19 cellular contexts compared by ENCODE assay signal in the genomic region with DNA sequence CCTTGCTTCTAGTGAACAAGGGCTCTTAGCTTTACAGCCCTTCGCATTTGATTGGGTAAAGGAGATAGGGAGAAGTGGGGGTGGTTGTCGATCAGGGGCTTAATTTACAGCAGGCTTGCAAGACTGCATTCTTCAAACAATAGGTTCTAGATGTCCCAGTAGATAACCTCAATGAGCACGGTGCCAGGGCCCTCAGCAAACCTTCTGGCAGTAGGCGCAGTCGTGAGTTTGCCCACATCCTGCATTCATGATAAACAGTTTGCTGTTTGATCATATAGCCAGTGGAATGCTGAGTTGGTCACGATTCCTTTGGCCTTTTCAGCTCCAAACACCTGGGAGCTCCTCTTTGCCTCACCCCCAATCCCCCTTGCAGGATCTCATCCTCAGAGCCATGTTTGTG. TPM values are rescaled to one million over a fixed set of nuclear protein-coding genes. Genes with fewer than 3 reads are reported as not detected.
DNase-seq lines count a peak whose midpoint lies in the region; ATAC-seq and TF ChIP-seq lines count a peak whose summit lies in the region.
"Had no signal": no experiment of that assay in that cellular context is flagged by ENCODE, and none has a peak within 500 bp of the region (broad histone marks: within the 10 kb centered on the region; RNA-seq: fewer than 3 reads in every experiment).

No MANE protein-coding gene starts in this region.

- H3K9me3 ChIP-seq in CD8-positive, alpha-beta T cell (ENCODE audit: low read length), result peaks cover 3% of the 10 kb centered on the region
- H3K9me3 ChIP-seq: esophagus muscularis mucosa had no signal

- peak overlapping the region; percentile 39 for H3K4ac ChIP-seq in mesendoderm (ENCODE audit: low read depth, low read length)

- H3K4me3 ChIP-seq in CD8-positive, alpha-beta T cell (ENCODE audit: low read depth, low read length), result no peak overlapping the region
- no peak overlapping the region for H3K4me3 ChIP-seq in mesendoderm (ENCODE audit: low read length)
- H3K4me3 ChIP-seq: breast epithelium, dorsolateral prefrontal cortex, esophagus muscularis mucosa had no signal

- peaks cover 6% of the 10 kb centered on the region for H3K9me3 Mint-ChIP-seq in CD8-positive, alpha-beta T cell
- H3K9me3 Mint-ChIP-seq in activated CD4-positive, alpha-beta memory T cell treated with anti-CD3 and anti-CD28 coated beads for 36 hours, result peaks cover 16% of the 10 kb centered on the region

- H3K27me3 Mint-ChIP-seq in CD8-positive, alpha-beta T cell (ENCODE audit: low read depth), result no peaks in the 10 kb centered on the region
- no peaks in the 10 kb centered on the region for H3K27me3 Mint-ChIP-seq in activated CD4-positive, alpha-beta memory T cell treated with anti-CD3 and anti-CD28 coated beads for 36 hours
- H3K27me3 Mint-ChIP-seq: naive B cell had no signal

- peak overlapping the region; percentile 47 for H2BK120ac ChIP-seq in mesendoderm (ENCODE audit: low read depth, low read length)

- H3K36me3 Mint-ChIP-seq in CD8-positive, alpha-beta T cell, result no peaks in the 10 kb centered on the region
- peaks cover 8% of the 10 kb centered on the region for H3K36me3 Mint-ChIP-seq in activated CD4-positive, alpha-beta memory T cell treated with anti-CD3 and anti-CD28 coated beads for 36 hours

- H3K4me1 Mint-ChIP-seq in CD8-positive, alpha-beta T cell (ENCODE audit: low read depth), result peaks cover 28% of the 10 kb centered on the region
- peaks cover 42% of the 10 kb centered on the region for H3K4me1 Mint-ChIP-seq in activated CD4-positive, alpha-beta memory T cell treated with anti-CD3 and anti-CD28 coated beads for 36 hours (ENCODE audit: low read depth)

- POLR2A ChIA-PET in CD8-positive, alpha-beta T cell (lab: Charles Lee), result interaction anchor here (1.4 kb wide), 1 partner anchor 10 kb away, joined by 5 read pairs; no protein-coding TSS in a partner anchor
- POLR2A ChIA-PET in activated CD4-positive, alpha-beta memory T cell treated with anti-CD3 and anti-CD28 coated beads for 36 hours (lab: Charles Lee), result interaction anchor here (1.3 kb wide), 1 partner anchor 10 kb away, joined by 7 read pairs; no protein-coding TSS in a partner anchor

- peak; percentile 55 for DNase-seq in activated CD8-positive, alpha-beta memory T cell treated with anti-CD3 and anti-CD28 coated beads for 24 hours
- no peak for DNase-seq in activated CD8-positive, alpha-beta memory T cell treated with anti-CD3 and anti-CD28 coated beads, Interleukin-2, amount 50 U/mL, for 4 hours
- DNase-seq in CD8-positive, alpha-beta T cell, result peak in 1 of 7 experiments; percentile 5
- peak; percentile 19 for DNase-seq in activated CD4-positive, alpha-beta memory T cell treated with anti-CD3 and anti-CD28 coated beads for 36 hours
- DNase-seq in mesendoderm (peak; percentile 72), mucosa of gallbladder (ENCODE audit: low spot score) (no peak), HuH-7 (ENCODE audit: low spot score) (no peak)
- DNase-seq: naive B cell, NCI-H1105 treated with DMSO at 0.1 percent for 48 hours, NCI-H2171 treated with DMSO at 0.1 percent for 48 hours, NCI-H82 had no signal

- no peaks in the 10 kb centered on the region for H3K79me2 ChIP-seq in mesendoderm (ENCODE audit: control insufficient read depth, insufficient read depth, low read length)

- no peak overlapping the region for H3K27ac ChIP-seq in CD8-positive, alpha-beta T cell (ENCODE audit: low read depth, low read length)
- no peak overlapping the region for H3K27ac ChIP-seq in mesendoderm (ENCODE audit: low read depth, low read length)
- H3K27ac ChIP-seq: breast epithelium, esophagus muscularis mucosa, KMS-11 had no signal

- no peak overlapping the region for H4K8ac ChIP-seq in mesendoderm (ENCODE audit: low read depth, low read length)

- H3K56ac ChIP-seq in mesendoderm (ENCODE audit: low read length), result peak overlapping the region; percentile 89

- no peak overlapping the region for H3K4me2 ChIP-seq in mesendoderm (ENCODE audit: low read length)
- H3K4me2 ChIP-seq: KMS-11 had no signal

- no peaks in the 10 kb centered on the region for H3K79me1 ChIP-seq in mesendoderm (ENCODE audit: low read length)

- peak overlapping the region; percentile 77 for H3K27ac Mint-ChIP-seq in CD8-positive, alpha-beta T cell
- H3K27ac Mint-ChIP-seq in activated CD4-positive, alpha-beta memory T cell treated with anti-CD3 and anti-CD28 coated beads for 36 hours, result peak overlapping the region; percentile 18

- peak overlapping the region; percentile 77 for H3K18ac ChIP-seq in mesendoderm (ENCODE audit: low read length)

- ATAC-seq in CD8-positive, alpha-beta T cell, result no peak
- ATAC-seq in HG02981 (IDR thresholded peaks at IDR 0.05; ENCODE audit: unreplicated experiment), result no peak

- CTCF ChIA-PET in CD8-positive, alpha-beta T cell (lab: Charles Lee), result interaction anchor here (1.0 to 2.0 kb wide), 4 partner anchors 9 to 32 kb away, joined by 3 to 9 read pairs (median 3); no protein-coding TSS in a partner anchor
- CTCF ChIA-PET in activated CD4-positive, alpha-beta memory T cell treated with anti-CD3 and anti-CD28 coated beads for 36 hours (lab: Charles Lee), result interaction anchor here (1.0 to 1.2 kb wide), 2 partner anchors 21 to 31 kb away, joined by 3 read pairs; no protein-coding TSS in a partner anchor

- peak overlapping the region; percentile 100 for H2BK5ac ChIP-seq in mesendoderm (ENCODE audit: low read length)

- no peak overlapping the region for H3K4me3 Mint-ChIP-seq in CD8-positive, alpha-beta T cell
- H3K4me3 Mint-ChIP-seq in activated CD4-positive, alpha-beta memory T cell treated with anti-CD3 and anti-CD28 coated beads for 36 hours, result no peak overlapping the region

- no CpG with 5 or more reads among the region's 6 CpGs for WGBS in mesendoderm (ENCODE audit: extremely low coverage, insufficient coverage, low lambda C conversion rate)

- no peak overlapping the region for H3K23ac ChIP-seq in mesendoderm (ENCODE audit: low read length)

- H3K4me1 ChIP-seq in CD8-positive, alpha-beta T cell (ENCODE audit: insufficient read depth, low read length), result peaks cover 46% of the 10 kb centered on the region
- H3K4me1 ChIP-seq in mesendoderm (ENCODE audit: control insufficient read depth, low read depth, low read length), result peaks cover 26% of the 10 kb centered on the region
- H3K4me1 ChIP-seq: breast epithelium had no signal

- no peak overlapping the region for H4K5ac ChIP-seq in mesendoderm (ENCODE audit: low read length)

- H2BK15ac ChIP-seq in mesendoderm (replicated peaks; ENCODE audit: low read depth), result no peak overlapping the region

- no peaks in the 10 kb centered on the region for H3K27me3 ChIP-seq in CD8-positive, alpha-beta T cell (ENCODE audit: insufficient read depth, low read length)
- H3K27me3 ChIP-seq in mesendoderm (ENCODE audit: insufficient read depth, low read length, poor library complexity), result no peaks in the 10 kb centered on the region
- H3K27me3 ChIP-seq: breast epithelium, dorsolateral prefrontal cortex had no signal

- no peak for TF ChIP-seq CTCF in CD8-positive, alpha-beta T cell (IDR thresholded peaks at IDR 0.05)

- H3K9ac ChIP-seq in mesendoderm (ENCODE audit: low read length), result no peak overlapping the region
- H3K9ac ChIP-seq: KMS-11 had no signal

- H2AK5ac ChIP-seq in mesendoderm (ENCODE audit: low read length), result peak overlapping the region; percentile 7

- intact Hi-C loops in CD8-positive, alpha-beta T cell (cut with DNase I, micrococcal nuclease), result loop anchor here in 1 of 2 experiments (10.0 kb wide), 1 partner anchor 392 kb away; a partner anchor contains a TSS
- intact Hi-C loops in activated CD4-positive, alpha-beta memory T cell treated with anti-CD3 and anti-CD28 coated beads for 36 hours (cut with micrococcal nuclease), result no loop called here

- H3K36me3 ChIP-seq in CD8-positive, alpha-beta T cell (ENCODE audit: insufficient read depth, low read length), result no peaks in the 10 kb centered on the region
- no peaks in the 10 kb centered on the region for H3K36me3 ChIP-seq in mesendoderm (ENCODE audit: control insufficient read depth, insufficient read depth, low read length)
- H3K36me3 ChIP-seq: breast epithelium, esophagus muscularis mucosa had no signal

RNA-seq across cellular contexts. Expression of a gene that starts 27.5 kb away (rescaled TPM):
- total RNA-seq in CD8-positive, alpha-beta T cell, result not detected
- not detected for total RNA-seq in activated CD4-positive, alpha-beta memory T cell treated with anti-CD3 and anti-CD28 coated beads for 36 hours
- polyA plus RNA-seq in mesendoderm (2013, experiment 1 of 2), result not detected
- not detected for polyA plus RNA-seq in mesendoderm (2013, experiment 2 of 2)
- not detected for total RNA-seq in mucosa of gallbladder
- total RNA-seq: breast epithelium, dorsolateral prefrontal cortex, esophagus muscularis mucosa, liver, pulmonary artery endothelial cell, urinary bladder had no signal
- polyA plus RNA-seq: liver, urinary bladder had no signal

RNA-seq across cellular contexts. Expression of a gene that starts 30.8 kb away (rescaled TPM):
- not detected for total RNA-seq in CD8-positive, alpha-beta T cell
- total RNA-seq in activated CD4-positive, alpha-beta memory T cell treated with anti-CD3 and anti-CD28 coated beads for 36 hours, result not detected
- 0.10 TPM for polyA plus RNA-seq in mesendoderm (2013, experiment 1 of 2)
- 0.11 TPM for polyA plus RNA-seq in mesendoderm (2013, experiment 2 of 2)
- 0.17 TPM for total RNA-seq in mucosa of gallbladder
- total RNA-seq: dorsolateral prefrontal cortex, esophagus muscularis mucosa, pulmonary artery endothelial cell, urinary bladder had no signal
- polyA plus RNA-seq: urinary bladder had no signal

RNA-seq across cellular contexts. Expression of a gene that starts 54.7 kb away (rescaled TPM):
- total RNA-seq in CD8-positive, alpha-beta T cell, result not detected
- total RNA-seq in activated CD4-positive, alpha-beta memory T cell treated with anti-CD3 and anti-CD28 coated beads for 36 hours, result not detected
- not detected for polyA plus RNA-seq in mesendoderm (2013, experiment 1 of 2)
- polyA plus RNA-seq in mesendoderm (2013, experiment 2 of 2), result not detected
- not detected for total RNA-seq in mucosa of gallbladder
- total RNA-seq: breast epithelium, dorsolateral prefrontal cortex, esophagus muscularis mucosa, liver, pulmonary artery endothelial cell, urinary bladder had no signal
- polyA plus RNA-seq: liver, urinary bladder had no signal

Comparison
In these comparisons a context has a peak if more than half of its experiments do, and no peak if none do; other contexts are left out.
1. DNase-seq: peak in activated CD8-positive, alpha-beta memory T cell treated with anti-CD3 and anti-CD28 coated beads for 24 hours (single experiment), activated CD4-positive, alpha-beta memory T cell treated with anti-CD3 and anti-CD28 coated beads for 36 hours (single experiment) and mesendoderm (single experiment); none in activated CD8-positive, alpha-beta memory T cell treated with anti-CD3 and anti-CD28 coated beads, Interleukin-2, amount 50 U/mL, for 4 hours (single experiment), mucosa of gallbladder (single experiment) and HuH-7 (single experiment).